11 cellular contexts compared by ENCODE assay signal in genomic region chr2:66437055-66437454, GRCh38. TPM values are rescaled to one million over a fixed set of nuclear protein-coding genes. Genes with fewer than 3 reads are reported as not detected.
A peak's percentile ranks its signal among the peaks of the same experiment; 100 is the strongest.
DNase-seq lines count a peak whose midpoint lies in the region; ATAC-seq and TF ChIP-seq lines count a peak whose summit lies in the region.
"Had no signal": no experiment of that assay in that cellular context is flagged by ENCODE, and none has a peak within 500 bp of the region (broad histone marks: within the 10 kb centered on the region; RNA-seq: fewer than 3 reads in every experiment).

No MANE protein-coding gene starts in this region.

- H3K4me1 ChIP-seq in heart left ventricle, result peaks cover 0 to 21% (median 8%) of the 10 kb centered on the region in 12 donors
- peaks cover 13% of the 10 kb centered on the region for H3K4me1 ChIP-seq in endodermal cell (ENCODE audit: control insufficient read depth, insufficient read depth, low read length)
- H3K4me1 ChIP-seq in muscle layer of duodenum (ENCODE audit: control insufficient read depth in 1 of 2, insufficient read depth in 2 of 2, low read length in 2 of 2), result peaks cover 0 to 4% of the 10 kb centered on the region in 2 donors
- H3K4me1 ChIP-seq in uterus, result no peaks in the 10 kb centered on the region

- no peak for TF ChIP-seq POLR2A in heart left ventricle (IDR thresholded peaks at IDR 0.05)
- no peak for TF ChIP-seq POLR2A in uterus (IDR thresholded peaks at IDR 0.05)

- TF ChIP-seq CTCF in heart left ventricle (IDR thresholded peaks at IDR 0.05) (no peak), endodermal cell (conservative IDR thresholded peaks at IDR 0.05) (no peak), uterus (IDR thresholded peaks at IDR 0.05) (no peak)

- H3K9me3 ChIP-seq in heart left ventricle, result no peaks in the 10 kb centered on the region
- no peaks in the 10 kb centered on the region for H3K9me3 ChIP-seq in endodermal cell (ENCODE audit: control insufficient read depth, low read length)
- H3K9me3 ChIP-seq in muscle layer of duodenum (ENCODE audit: control insufficient read depth in 1 of 2, low read length in 2 of 2), result no peaks in the 10 kb centered on the region
- no peaks in the 10 kb centered on the region for H3K9me3 ChIP-seq in uterus

- H3K27ac ChIP-seq in heart left ventricle, result peak overlapping the region; percentile 78 to 96 (median 92)
- peak overlapping the region; percentile 19 for H3K27ac ChIP-seq in endodermal cell (ENCODE audit: low read depth, low read length)
- peak overlapping the region; percentile 88 for H3K27ac ChIP-seq in muscle layer of duodenum (ENCODE audit: low read length)
- peak overlapping the region; percentile 96 to 100 for H3K27ac ChIP-seq in uterus

- peaks cover 93% of the 10 kb centered on the region for H3K27me3 Mint-ChIP-seq in endodermal cell (ENCODE audit: insufficient read depth)

- intact Hi-C loops in heart left ventricle (cut with DNase I), result loop anchor here in 8 of 10 donors (5.0 to 10.0 kb wide), 10 partner anchors 45 to 1408 kb away; no protein-coding TSS in a partner anchor
- intact Hi-C loops in left cardiac atrium (cut with DNase I), result loop anchor here in 1 of 2 donors (10.0 kb wide), 1 partner anchor 1598 kb away; no protein-coding TSS in a partner anchor
- intact Hi-C loops in uterus (cut with DNase I; ENCODE audit: low total_unique reads), result loop anchor here (10.0 kb wide), 1 partner anchor 1208 kb away; no protein-coding TSS in a partner anchor

- H3K4me3 ChIP-seq in heart left ventricle (peak overlapping the region; percentile 53 to 91 (median 74)), endodermal cell (ENCODE audit: low read length) (peak overlapping the region; percentile 97), muscle layer of duodenum (ENCODE audit: low read depth in 1 of 2, low read length in 2 of 2) (peak overlapping the region; percentile 81 to 93), uterus (peak overlapping the region; percentile 80 to 97)

- H3K4me3 Mint-ChIP-seq in endodermal cell, result no peak overlapping the region
- H3K4me3 Mint-ChIP-seq: activated T-helper 17 cell treated with anti-CD3 and anti-CD28 coated beads, Interleukin-2, amount 50 U/mL, for 72 hours had no signal

- WGBS in heart left ventricle, 4 donors, result 11 to 21% (median 15%) methylated on average over 8 of the region's 8 CpGs
- WGBS in endodermal cell (ENCODE audit: insufficient coverage in 1 of 2, insufficient read length in 1 of 2), 2 experiments, result 4 to 11% methylated on average over 5 to 8 of the region's 8 CpGs

- no peak for DNase-seq in heart left ventricle
- DNase-seq in left cardiac atrium, result no peak
- DNase-seq in endodermal cell, result no peak
- DNase-seq in uterus, result no peak
- no peak for DNase-seq in EL
- no peak for DNase-seq in effector CD4-positive, alpha-beta T cell
- DNase-seq: NCI-H1105 treated with DMSO at 0.1 percent for 48 hours, T-helper 2 cell had no signal

- H3K27ac Mint-ChIP-seq in endodermal cell, result no peak overlapping the region
- H3K27ac Mint-ChIP-seq: activated T-helper 17 cell treated with anti-CD3 and anti-CD28 coated beads, Interleukin-2, amount 50 U/mL, for 72 hours had no signal

- peaks cover 40% of the 10 kb centered on the region for H3K4me1 Mint-ChIP-seq in endodermal cell

- H3K27me3 ChIP-seq in heart left ventricle (peaks cover 0 to 62% (median 0%) of the 10 kb centered on the region in 9 donors), endodermal cell (ENCODE audit: control insufficient read depth, insufficient read depth, low read length, poor library complexity, severe bottlenecking) (peaks cover 68% of the 10 kb centered on the region), muscle layer of duodenum (ENCODE audit: low read depth, low read length) (no peaks in the 10 kb centered on the region), uterus (no peaks in the 10 kb centered on the region)

- H3K36me3 ChIP-seq in heart left ventricle (no peaks in the 10 kb centered on the region), endodermal cell (ENCODE audit: control insufficient read depth, insufficient read depth, low read length) (no peaks in the 10 kb centered on the region), muscle layer of duodenum (ENCODE audit: control insufficient read depth in 1 of 2, insufficient read depth in 2 of 2, low read length in 2 of 2) (no peaks in the 10 kb centered on the region), uterus (no peaks in the 10 kb centered on the region)

- H3K36me3 Mint-ChIP-seq in endodermal cell (ENCODE audit: low read depth), result no peaks in the 10 kb centered on the region

- no peaks in the 10 kb centered on the region for H3K9me3 Mint-ChIP-seq in endodermal cell
- H3K9me3 Mint-ChIP-seq: activated T-helper 17 cell treated with anti-CD3 and anti-CD28 coated beads, Interleukin-2, amount 50 U/mL, for 72 hours had no signal

- H3K9ac ChIP-seq in endodermal cell (ENCODE audit: extremely low read depth, low read length, poor library complexity, severe bottlenecking), result no peak overlapping the region

- ATAC-seq in heart left ventricle (no peak), left cardiac atrium (no peak), HG03025 (IDR thresholded peaks at IDR 0.05; ENCODE audit: low FRiP score, unreplicated experiment) (no peak)
- ATAC-seq: activated T-helper 17 cell treated with anti-CD3 and anti-CD28 coated beads, Interleukin-2, amount 50 U/mL, for 72 hours had no signal

RNA-seq across cellular contexts. Expression of gene MEIS1, which starts 2.1 kb away (rescaled TPM):
- total RNA-seq in heart left ventricle, result 10 to 100 TPM; 21.3 to 50.8 (median 41.8) TPM
- polyA plus RNA-seq in heart left ventricle, result 10 to 100 TPM; 12.9 to 55.7 TPM
- total RNA-seq in left cardiac atrium, result 10 to 100 TPM; 32.4 to 36.1 TPM
- total RNA-seq in endodermal cell, result 1 to 10 TPM; 1.8 to 2.3 TPM
- polyA plus RNA-seq in endodermal cell (2013, experiment 1 of 2), result 80.5 TPM
- polyA plus RNA-seq in endodermal cell (2013, experiment 2 of 2), result 81.9 TPM
- 100 to 1,000 TPM; 110 to 418 (median 233) TPM for total RNA-seq in uterus
- total RNA-seq: activated T-helper 17 cell treated with anti-CD3 and anti-CD28 coated beads, Interleukin-2, amount 50 U/mL, for 72 hours had no signal

Comparison
In these comparisons a context has a peak if more than half of its experiments do, and no peak if none do; other contexts are left out.
1. H3K27ac ChIP-seq: peak in every context shown above with its lines; median percentile 98 in uterus; 92 in heart left ventricle; 88 in muscle layer of duodenum; 19 in endodermal cell.
2. RNA of gene MEIS1, which starts 2.1 kb away (total RNA-seq): 110 to 418 TPM in uterus, 21.3 to 50.8 TPM in heart left ventricle and 32.4 to 36.1 TPM in left cardiac atrium; 1.8 to 2.3 TPM in endodermal cell; every median in the first group is over 4 times any median in the second.
3. Peak in every context shown above with its lines, with median percentiles within 50 percentile points of each other: H3K4me3 ChIP-seq.